Comparison of ENCODE assay signal across 39 cellular contexts in the genomic region with DNA sequence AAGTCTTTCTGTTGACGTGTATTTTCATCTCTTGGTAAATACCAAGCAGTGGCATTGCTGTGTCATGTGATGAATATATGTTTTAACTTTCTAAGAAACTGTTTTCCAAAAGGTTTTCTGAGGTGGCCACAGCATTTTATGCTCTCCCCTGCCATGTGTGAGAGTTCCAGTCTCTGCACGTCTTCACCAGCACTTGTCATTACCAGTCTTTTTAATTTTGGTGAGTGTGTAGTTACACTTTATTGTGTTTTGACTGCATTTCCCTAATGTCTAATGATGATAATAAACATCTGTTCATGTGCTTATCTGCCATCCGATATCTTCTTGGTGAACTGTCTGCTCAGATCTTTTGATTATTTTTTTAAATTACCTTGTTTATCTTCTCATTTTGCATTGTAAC.
"Had no signal": no experiment of that assay in that cellular context is flagged by ENCODE, and none has a peak within 500 bp of the region (broad histone marks: within the 10 kb centered on the region; RNA-seq: fewer than 3 reads in every experiment).

No MANE protein-coding gene starts in this region.

- H3K36me3 ChIP-seq: adrenal gland, ascending aorta, brain microvascular endothelial cell, breast epithelium, cardiac muscle cell had no signal

- H3K9me3 Mint-ChIP-seq: activated naive CD4-positive, alpha-beta T cell treated with anti-CD3 and anti-CD28 coated beads for 36 hours; activated naive CD4-positive, alpha-beta T cell treated with anti-CD3 and anti-CD28 coated beads, Interleukin-2, amount 10 ng/mL, durations not matched to agents 7 days and 5 days; activated naive CD4-positive, alpha-beta T cell treated with anti-CD3 and anti-CD28 coated beads, Interleukin-2, amount 50 U/mL, for 24 hours; activated naive CD4-positive, alpha-beta T cell treated with anti-CD3 and anti-CD28 coated beads, Interleukin-2, amount 50 U/mL, for 72 hours; activated naive CD8-positive, alpha-beta T cell treated with anti-CD3 and anti-CD28 coated beads, Interleukin-2, amount 10 ng/mL, durations not matched to agents 7 days and 5 days; activated naive CD8-positive, alpha-beta T cell treated with anti-CD3 and anti-CD28 coated beads, Interleukin-2, amount 50 U/mL, for 24 hours; activated T-cell treated with anti-CD3 and anti-CD28 coated beads, Interleukin-2, amount 50 U/mL, for 24 hours; activated T-cell treated with anti-CD3 and anti-CD28 coated beads, Interleukin-2, amount 50 U/mL, for 4 hours; activated T-cell treated with anti-CD3 and anti-CD28 coated beads, Interleukin-2, amount 50 U/mL, for 72 hours; activated T-helper 1 cell treated with anti-CD3 and anti-CD28 coated beads, Interleukin-12 subunit alpha, Interleukin-12 subunit beta, Interleukin-2, Interleukin-4 antibody, amounts not matched to agents 30 ng/mL and 10 ng/mL and 1 ng/mL, durations not matched to agents 14 hours and 24 hours and 36 hours; activated T-helper 17 cell treated with anti-CD3 and anti-CD28 coated beads, Interleukin-2, amount 50 U/mL, for 72 hours; activated T-helper 2 cell treated with anti-CD3 and anti-CD28 coated beads, Interferon-gamma antibody, Interleukin-2, Interleukin-4, amounts not matched to agents 10 μg/mL and 5 μg/mL and 100 μg/mL, durations not matched to agents 14 hours and 24 hours and 36 hours; central memory CD8-positive, alpha-beta T cell had no signal

- H3K4me1 ChIP-seq: adrenal gland, ascending aorta, body of pancreas, breast epithelium had no signal

- H3K27ac ChIP-seq: adrenal gland, ascending aorta, body of pancreas, brain microvascular endothelial cell, breast epithelium, cardiac muscle cell had no signal

- H3K27ac Mint-ChIP-seq: activated naive CD4-positive, alpha-beta T cell treated with anti-CD3 and anti-CD28 coated beads for 36 hours; activated naive CD4-positive, alpha-beta T cell treated with anti-CD3 and anti-CD28 coated beads, Interleukin-2, amount 10 ng/mL, durations not matched to agents 7 days and 5 days; activated naive CD4-positive, alpha-beta T cell treated with anti-CD3 and anti-CD28 coated beads, Interleukin-2, amount 50 U/mL, for 24 hours; activated naive CD4-positive, alpha-beta T cell treated with anti-CD3 and anti-CD28 coated beads, Interleukin-2, amount 50 U/mL, for 72 hours; activated naive CD8-positive, alpha-beta T cell; activated naive CD8-positive, alpha-beta T cell treated with anti-CD3 and anti-CD28 coated beads, Interleukin-2, amount 10 ng/mL, durations not matched to agents 7 days and 5 days; activated naive CD8-positive, alpha-beta T cell treated with anti-CD3 and anti-CD28 coated beads, Interleukin-2, amount 50 U/mL, for 24 hours; activated T-cell treated with anti-CD3 and anti-CD28 coated beads, Interleukin-2, amount 50 U/mL, for 24 hours; activated T-cell treated with anti-CD3 and anti-CD28 coated beads, Interleukin-2, amount 50 U/mL, for 72 hours; activated T-helper 1 cell treated with anti-CD3 and anti-CD28 coated beads, Interleukin-12 subunit alpha, Interleukin-12 subunit beta, Interleukin-2, Interleukin-4 antibody, amounts not matched to agents 30 ng/mL and 10 ng/mL and 1 ng/mL, durations not matched to agents 14 hours and 24 hours and 36 hours; activated T-helper 17 cell treated with anti-CD3 and anti-CD28 coated beads, Interleukin-2, amount 50 U/mL, for 72 hours; activated T-helper 2 cell treated with anti-CD3 and anti-CD28 coated beads, Interferon-gamma antibody, Interleukin-2, Interleukin-4, amounts not matched to agents 10 μg/mL and 5 μg/mL and 100 μg/mL, durations not matched to agents 14 hours and 24 hours and 36 hours; brain had no signal

- H3K27me3 ChIP-seq: ascending aorta, body of pancreas, cardiac muscle cell had no signal

- FAIRE-seq: astrocyte, bronchial epithelial cell had no signal

- H3K9me3 ChIP-seq: adrenal gland, ascending aorta, body of pancreas, breast epithelium had no signal

- H3K4me3 Mint-ChIP-seq: activated naive CD4-positive, alpha-beta T cell treated with anti-CD3 and anti-CD28 coated beads for 36 hours; activated naive CD4-positive, alpha-beta T cell treated with anti-CD3 and anti-CD28 coated beads, Interleukin-2, amount 10 ng/mL, durations not matched to agents 7 days and 5 days; activated naive CD4-positive, alpha-beta T cell treated with anti-CD3 and anti-CD28 coated beads, Interleukin-2, amount 50 U/mL, for 24 hours; activated naive CD8-positive, alpha-beta T cell; activated naive CD8-positive, alpha-beta T cell treated with anti-CD3 and anti-CD28 coated beads, Interleukin-2, amount 10 ng/mL, durations not matched to agents 7 days and 5 days; activated naive CD8-positive, alpha-beta T cell treated with anti-CD3 and anti-CD28 coated beads, Interleukin-2, amount 50 U/mL, for 24 hours; activated T-cell treated with anti-CD3 and anti-CD28 coated beads, Interleukin-2, amount 50 U/mL, for 24 hours; activated T-cell treated with anti-CD3 and anti-CD28 coated beads, Interleukin-2, amount 50 U/mL, for 4 hours; activated T-cell treated with anti-CD3 and anti-CD28 coated beads, Interleukin-2, amount 50 U/mL, for 72 hours; activated T-helper 1 cell treated with anti-CD3 and anti-CD28 coated beads, Interleukin-12 subunit alpha, Interleukin-12 subunit beta, Interleukin-2, Interleukin-4 antibody, amounts not matched to agents 30 ng/mL and 10 ng/mL and 1 ng/mL, durations not matched to agents 14 hours and 24 hours and 36 hours; activated T-helper 17 cell treated with anti-CD3 and anti-CD28 coated beads, Interleukin-2, amount 50 U/mL, for 72 hours; brain; central memory CD8-positive, alpha-beta T cell had no signal

- H3K4me3 ChIP-seq: adrenal gland, ascending aorta, body of pancreas, breast epithelium, cardiac muscle cell had no signal

- H3K36me3 Mint-ChIP-seq: activated naive CD4-positive, alpha-beta T cell treated with anti-CD3 and anti-CD28 coated beads, Interleukin-2, amount 10 ng/mL, durations not matched to agents 7 days and 5 days; activated naive CD4-positive, alpha-beta T cell treated with anti-CD3 and anti-CD28 coated beads, Interleukin-2, amount 50 U/mL, for 24 hours; activated naive CD4-positive, alpha-beta T cell treated with anti-CD3 and anti-CD28 coated beads, Interleukin-2, amount 50 U/mL, for 72 hours; activated naive CD8-positive, alpha-beta T cell; activated naive CD8-positive, alpha-beta T cell treated with anti-CD3 and anti-CD28 coated beads, Interleukin-2, amount 10 ng/mL, durations not matched to agents 7 days and 5 days; brain had no signal

- DNase-seq: activated effector memory CD4-positive, alpha-beta T cell treated with anti-CD3 and anti-CD28 coated beads, Interleukin-2, amount 50 U/mL, for 16 hours; activated effector memory CD4-positive, alpha-beta T cell treated with Interleukin-2 at 50 U/mL for 16 hours; activated gamma-delta T cell; activated gamma-delta T cell treated with Interleukin-2 at 50 U/mL for 16 hours; activated naive CD4-positive, alpha-beta T cell; activated naive CD4-positive, alpha-beta T cell treated with anti-CD3 and anti-CD28 coated beads for 36 hours; activated naive CD4-positive, alpha-beta T cell treated with anti-CD3 and anti-CD28 coated beads, Interleukin-2, amount 10 ng/mL, durations not matched to agents 7 days and 5 days; activated naive CD4-positive, alpha-beta T cell treated with anti-CD3 and anti-CD28 coated beads, Interleukin-2, amount 50 U/mL, for 16 hours; activated naive CD4-positive, alpha-beta T cell treated with Interleukin-2 at 50 U/mL for 16 hours; activated naive CD8-positive, alpha-beta T cell treated with anti-CD3 and anti-CD28 coated beads, Interleukin-2, amount 10 ng/mL, durations not matched to agents 7 days and 5 days; activated naive CD8-positive, alpha-beta T cell treated with anti-CD3 and anti-CD28 coated beads, Interleukin-2, amount 50 U/mL, for 24 hours; activated T-cell treated with anti-CD3 and anti-CD28 coated beads, Interleukin-2, amount 50 U/mL, for 1 hour; activated T-cell treated with anti-CD3 and anti-CD28 coated beads, Interleukin-2, amount 50 U/mL, for 24 hours; activated T-cell treated with anti-CD3 and anti-CD28 coated beads, Interleukin-2, amount 50 U/mL, for 4 hours; activated T-cell treated with anti-CD3 and anti-CD28 coated beads, Interleukin-2, amount 50 U/mL, for 48 hours; activated T-cell treated with anti-CD3 and anti-CD28 coated beads, Interleukin-2, amount 50 U/mL, for 72 hours; adrenal gland; amniotic stem cell; amygdala; anterior cingulate cortex; aorta; body of pancreas; brain microvascular endothelial cell; caudate nucleus; central memory CD4-positive, alpha-beta T cell; cerebellar nuclear complex had no signal
